Comparison of ENCODE assay signal across 22 cellular contexts in genomic region chr1:93360111-93360510, GRCh38. TPM values are rescaled to one million over a fixed set of nuclear protein-coding genes. Genes with fewer than 3 reads are reported as not detected.
A peak's percentile ranks its signal among the peaks of the same experiment; 100 is the strongest.
DNase-seq lines count a peak whose midpoint lies in the region; ATAC-seq and TF ChIP-seq lines count a peak whose summit lies in the region.
"Had no signal": no experiment of that assay in that cellular context is flagged by ENCODE, and none has a peak within 500 bp of the region (broad histone marks: within the 10 kb centered on the region; RNA-seq: fewer than 3 reads in every experiment).

No MANE protein-coding gene starts in this region.

- H3K27me3 Mint-ChIP-seq in CD4-positive, alpha-beta T cell: no peaks in the 10 kb centered on the region
- H3K27me3 Mint-ChIP-seq in activated CD8-positive, alpha-beta T cell treated with anti-CD3 and anti-CD28 coated beads, Interleukin-2, amount 10 ng/mL, durations not matched to agents 7 days and 5 days (ENCODE audit: low read depth): no peaks in the 10 kb centered on the region
- H3K27me3 Mint-ChIP-seq in neural progenitor cell (ENCODE audit: insufficient read depth, low read depth): no peaks in the 10 kb centered on the region

- CTCF ChIA-PET in CD4-positive, alpha-beta T cell (lab: Charles Lee): interaction anchor here (1.6 kb wide), 1 partner anchor 15 kb away, joined by 3 read pairs; the partner anchor contains the start of gene DR1
- CTCF ChIA-PET in activated CD8-positive, alpha-beta T cell treated with anti-CD3 and anti-CD28 coated beads, Interleukin-2, amount 10 ng/mL, durations not matched to agents 7 days and 5 days (lab: Charles Lee): interaction anchor here (2.0 kb wide), 1 partner anchor 56 kb away, joined by 5 read pairs; no protein-coding TSS in a partner anchor

- H3K4me1 ChIP-seq in mucosa of descending colon (ENCODE audit: low read depth) (peaks cover 11% of the 10 kb centered on the region), neural progenitor cell (no peaks in the 10 kb centered on the region)

- no peak overlapping the region for H3K4me3 Mint-ChIP-seq in CD4-positive, alpha-beta T cell
- H3K4me3 Mint-ChIP-seq in activated CD8-positive, alpha-beta T cell treated with anti-CD3 and anti-CD28 coated beads, Interleukin-2, amount 10 ng/mL, durations not matched to agents 7 days and 5 days: no peak overlapping the region
- no peak overlapping the region for H3K4me3 Mint-ChIP-seq in neural progenitor cell

- H3K36me3 ChIP-seq in SK-N-MC (ENCODE audit: insufficient read depth, low read length): peaks cover 76% of the 10 kb centered on the region
- no peaks in the 10 kb centered on the region for H3K36me3 ChIP-seq in mucosa of descending colon (ENCODE audit: low read depth)
- peaks cover 12% of the 10 kb centered on the region for H3K36me3 ChIP-seq in neural progenitor cell

- H4K20me1 ChIP-seq in neural progenitor cell (ENCODE audit: low read depth): peaks cover 8% of the 10 kb centered on the region

- ATAC-seq in CD4-positive, alpha-beta T cell (ENCODE audit: poor library complexity): no peak
- ATAC-seq in mucosa of descending colon (peak; percentile 32), GM19395 (IDR thresholded peaks at IDR 0.05; ENCODE audit: unreplicated experiment) (no peak)
- no peak for ATAC-seq in activated CD8-positive, alpha-beta T cell treated with anti-CD3 and anti-CD28 coated beads, Interleukin-2, amount 10 ng/mL, durations not matched to agents 7 days and 5 days
- ATAC-seq: A549, HepG2, SK-N-SH treated with all-trans-retinoic acid at 6 μM for 48 hours had no signal

- no peaks in the 10 kb centered on the region for H3K9me3 ChIP-seq in CD4-positive, alpha-beta T cell (ENCODE audit: control insufficient read depth, low read length)
- H3K9me3 ChIP-seq in SK-N-MC (ENCODE audit: low read depth, low read length): no peaks in the 10 kb centered on the region
- no peaks in the 10 kb centered on the region for H3K9me3 ChIP-seq in mucosa of descending colon
- no peaks in the 10 kb centered on the region for H3K9me3 ChIP-seq in neural progenitor cell (ENCODE audit: low read depth)
- H3K9me3 ChIP-seq: A549 had no signal

- peak overlapping the region; percentile 25 for H3K27ac Mint-ChIP-seq in CD4-positive, alpha-beta T cell
- H3K27ac Mint-ChIP-seq in activated CD8-positive, alpha-beta T cell treated with anti-CD3 and anti-CD28 coated beads, Interleukin-2, amount 10 ng/mL, durations not matched to agents 7 days and 5 days: no peak overlapping the region
- no peak overlapping the region for H3K27ac Mint-ChIP-seq in neural progenitor cell

- no peaks in the 10 kb centered on the region for H3K9me3 Mint-ChIP-seq in CD4-positive, alpha-beta T cell
- H3K9me3 Mint-ChIP-seq in activated CD8-positive, alpha-beta T cell treated with anti-CD3 and anti-CD28 coated beads, Interleukin-2, amount 10 ng/mL, durations not matched to agents 7 days and 5 days (ENCODE audit: insufficient read depth): no peaks in the 10 kb centered on the region
- no peaks in the 10 kb centered on the region for H3K9me3 Mint-ChIP-seq in neural progenitor cell

- intact Hi-C loops in CD4-positive, alpha-beta T cell (cut with DNase I, micrococcal nuclease): loop anchor here in 1 of 2 experiments (5.0 kb wide), 1 partner anchor 33 kb away; no protein-coding TSS in a partner anchor
- intact Hi-C loops in mucosa of descending colon (cut with DNase I, micrococcal nuclease): no loop called here

- no peak for TF ChIP-seq CTCF in 22Rv1 (IDR thresholded peaks at IDR 0.05)
- TF ChIP-seq CTCF in CD4-positive, alpha-beta T cell (IDR thresholded peaks at IDR 0.05): no peak
- no peak for TF ChIP-seq CTCF in mucosa of descending colon (IDR thresholded peaks at IDR 0.05)
- TF ChIP-seq CTCF in neural progenitor cell (IDR thresholded peaks at IDR 0.05): no peak

- POLR2A ChIA-PET in CD4-positive, alpha-beta T cell (lab: Charles Lee): interaction anchor here (1.0 kb wide), 2 partner anchors 14 to 19 kb away, joined by 3 read pairs; no protein-coding TSS in a partner anchor
- POLR2A ChIA-PET in activated CD8-positive, alpha-beta T cell treated with anti-CD3 and anti-CD28 coated beads, Interleukin-2, amount 10 ng/mL, durations not matched to agents 7 days and 5 days (lab: Charles Lee): interaction anchor here (1.5 kb wide), 1 partner anchor 15 kb away, joined by 4 read pairs; the partner anchor contains the start of gene DR1

- DNase-seq in CD4-positive, alpha-beta T cell: no peak
- DNase-seq in SK-N-MC (ENCODE audit: low read depth, low spot score) (no peak), mucosa of descending colon (no peak), neural progenitor cell (ENCODE audit: low spot score) (no peak), NCI-H2196 treated with DMSO at 0.1 percent for 48 hours (lab: John Stamatoyannopoulos, UW; ENCODE audit: unreplicated experiment) (no peak)
- no peak for DNase-seq in activated CD8-positive, alpha-beta T cell treated with anti-CD3 and anti-CD28 coated beads, Interleukin-2, amount 10 ng/mL, durations not matched to agents 7 days and 5 days
- DNase-seq: C1 segment of cervical spinal cord, H7, Karpas-422, MV-4-11, NCI-H1105, NCI-H1436 treated with DMSO at 0.1 percent for 48 hours, NCI-H187 treated with DMSO at 0.1 percent for 48 hours, NCI-H2171 treated with DMSO at 0.1 percent for 48 hours, NCI-H446, NCI-H524 treated with DMSO at 0.1 percent for 48 hours, NCI-H774 had no signal

- H2AFZ ChIP-seq in neural progenitor cell (replicated peaks): no peak overlapping the region

- H3K4me3 ChIP-seq in SK-N-MC (no peak overlapping the region), mucosa of descending colon (no peak overlapping the region), neural progenitor cell (no peak overlapping the region)
- H3K4me3 ChIP-seq: A549 had no signal

- H3K79me2 ChIP-seq in neural progenitor cell (ENCODE audit: low read depth): peaks cover 67% of the 10 kb centered on the region

- H3K27ac ChIP-seq in 22Rv1 (0 out of 2 replicates have a peak overlapping the region, but pooled peaks have one; percentile 2), SK-N-MC (peak overlapping the region; percentile 72), neural progenitor cell (no peak overlapping the region)
- no peak overlapping the region for H3K27ac ChIP-seq in CD4-positive, alpha-beta T cell (ENCODE audit: low read depth, low read length)
- H3K27ac ChIP-seq: A549 had no signal

- no peak overlapping the region for H3K9ac ChIP-seq in SK-N-MC (ENCODE audit: insufficient read length)
- no peak overlapping the region for H3K9ac ChIP-seq in neural progenitor cell

- peaks cover 95% of the 10 kb centered on the region for H3K36me3 Mint-ChIP-seq in CD4-positive, alpha-beta T cell (ENCODE audit: low read depth)
- H3K36me3 Mint-ChIP-seq in activated CD8-positive, alpha-beta T cell treated with anti-CD3 and anti-CD28 coated beads, Interleukin-2, amount 10 ng/mL, durations not matched to agents 7 days and 5 days (ENCODE audit: low read depth): peaks cover 71% of the 10 kb centered on the region
- H3K36me3 Mint-ChIP-seq in neural progenitor cell: peaks cover 16% of the 10 kb centered on the region

- no peak overlapping the region for H3K4me2 ChIP-seq in neural progenitor cell
- H3K4me2 ChIP-seq: A549 had no signal

- H3K4me1 Mint-ChIP-seq in CD4-positive, alpha-beta T cell (ENCODE audit: low read depth): peaks cover 71% of the 10 kb centered on the region
- H3K4me1 Mint-ChIP-seq in activated CD8-positive, alpha-beta T cell treated with anti-CD3 and anti-CD28 coated beads, Interleukin-2, amount 10 ng/mL, durations not matched to agents 7 days and 5 days (ENCODE audit: low read depth): peaks cover 40% of the 10 kb centered on the region
- no peaks in the 10 kb centered on the region for H3K4me1 Mint-ChIP-seq in neural progenitor cell

- H3F3A ChIP-seq in neural progenitor cell (ENCODE audit: low read depth): peaks cover 4% of the 10 kb centered on the region

- H3K27me3 ChIP-seq in CD4-positive, alpha-beta T cell (ENCODE audit: control insufficient read depth, insufficient read depth, low read length): no peaks in the 10 kb centered on the region
- H3K27me3 ChIP-seq in neural progenitor cell: no peaks in the 10 kb centered on the region

RNA-seq across cellular contexts. Expression of gene DR1, which starts 14.4 kb away (rescaled TPM):
- total RNA-seq in CD4-positive, alpha-beta T cell: 10 to 100 TPM; 51.4 to 54.4 TPM
- total RNA-seq in mucosa of descending colon (10 to 100 TPM; 45.1 to 50.3 (median 47.4) TPM), neural progenitor cell (ENCODE audit: low replicate concordance) (55.3 and 78.3 TPM in 2 replicates)
- 10 to 100 TPM; 94.0 to 94.1 TPM for total RNA-seq in activated CD8-positive, alpha-beta T cell treated with anti-CD3 and anti-CD28 coated beads, Interleukin-2, amount 10 ng/mL, durations not matched to agents 7 days and 5 days

Comparison
In these comparisons a context has a peak if more than half of its experiments do, and no peak if none do; other contexts are left out.
1. H3K27ac ChIP-seq: peak in 22Rv1 (single experiment) and SK-N-MC (single experiment); none in CD4-positive, alpha-beta T cell (single experiment) and neural progenitor cell (single experiment).